12 cellular contexts compared by ENCODE assay signal in genomic region chr14:68704736-68705720, GRCh38.
DNase-seq lines count a peak whose midpoint lies in the region; ATAC-seq, FAIRE-seq and TF ChIP-seq lines count a peak whose summit lies in the region.
"Had no signal": no experiment of that assay in that cellular context is flagged by ENCODE, and none has a peak within 500 bp of the region (broad histone marks: within the 10 kb centered on the region; RNA-seq: fewer than 3 reads in every experiment).

No MANE protein-coding gene starts in this region.

- H3K9me3 ChIP-seq in right cardiac atrium (ENCODE audit: control insufficient read depth, low read length) (no peaks in the 10 kb centered on the region), right atrium auricular region (no peaks in the 10 kb centered on the region), vagina (no peaks in the 10 kb centered on the region)
- H3K9me3 ChIP-seq: BE2C, HAP-1 had no signal

- no peak for FAIRE-seq in GM12892 (lab: Jason Lieb, UNC)

- TF ChIP-seq CTCF in right atrium auricular region (IDR thresholded peaks at IDR 0.05) (no peak), vagina (IDR thresholded peaks at IDR 0.05) (no peak)

- H3K27me3 ChIP-seq in right cardiac atrium (ENCODE audit: control insufficient read depth, insufficient read depth) = no peaks in the 10 kb centered on the region
- no peaks in the 10 kb centered on the region for H3K27me3 ChIP-seq in right atrium auricular region
- H3K27me3 ChIP-seq in vagina = no peaks in the 10 kb centered on the region
- H3K27me3 ChIP-seq: BE2C had no signal

- no peak for TF ChIP-seq POLR2A in vagina (IDR thresholded peaks at IDR 0.05)
- no peak for TF ChIP-seq POLR2A in GM12892 (IDR thresholded peaks at IDR 0.05; ENCODE audit: low read depth, low read length)

- H3K36me3 ChIP-seq in right atrium auricular region = no peaks in the 10 kb centered on the region
- no peaks in the 10 kb centered on the region for H3K36me3 ChIP-seq in vagina
- H3K36me3 ChIP-seq: BE2C, HAP-1 had no signal

- no peak overlapping the region for H3K4me3 ChIP-seq in right cardiac atrium (ENCODE audit: low read length)
- no peak overlapping the region for H3K4me3 ChIP-seq in right atrium auricular region
- H3K4me3 ChIP-seq in vagina = no peak overlapping the region
- H3K4me3 ChIP-seq: HAP-1, SK-N-MC had no signal

- H3K4me1 ChIP-seq in right cardiac atrium (ENCODE audit: control insufficient read depth, insufficient read depth, low read length) = peaks cover 5% of the 10 kb centered on the region
- peaks cover 0 to 30% of the 10 kb centered on the region in 2 donors for H3K4me1 ChIP-seq in right atrium auricular region
- peaks cover 47% of the 10 kb centered on the region for H3K4me1 ChIP-seq in vagina
- H3K4me1 ChIP-seq: BE2C, HAP-1 had no signal

- WGBS in right cardiac atrium = 87% methylated on average over 16 of the region's 16 CpGs

- peak; percentile 32 to 57 for ATAC-seq in right cardiac atrium
- no peak for ATAC-seq in GM21423 (IDR thresholded peaks at IDR 0.05; ENCODE audit: unreplicated experiment)

- intact Hi-C loops in right cardiac atrium (cut with DNase I) (no loop called here), vagina (cut with DNase I) (no loop called here)

- no peak overlapping the region for H3K27ac ChIP-seq in right cardiac atrium (ENCODE audit: low read length)
- no peak overlapping the region for H3K27ac ChIP-seq in right atrium auricular region
- H3K27ac ChIP-seq in caudate nucleus (ENCODE audit: low read depth, low read length) = peak overlapping the region; percentile 26
- H3K27ac ChIP-seq in vagina = peak overlapping the region; percentile 74
- H3K27ac ChIP-seq: SK-N-MC had no signal

- DNase-seq in right cardiac atrium (no peak), right atrium auricular region (ENCODE audit: low spot score) (no peak), caudate nucleus (lab: John Stamatoyannopoulos, UW) (peak in 2 of 61 donors; percentile 13 to 16), mesenteric fat pad (ENCODE audit: low spot score) (peak; percentile 89), vagina (ENCODE audit: extremely low spot score in 2 of 2) (no peak), NCI-H69 (lab: John Stamatoyannopoulos, UW) (no peak), GM12892 (ENCODE audit: insufficient read length) (no peak)
- DNase-seq: GDM1 had no signal

Comparison
In these comparisons a context has a peak if more than half of its experiments do, and no peak if none do; other contexts are left out.
1. H3K27ac ChIP-seq: peak in caudate nucleus (single experiment) and vagina (single experiment); none in right cardiac atrium (single experiment) and right atrium auricular region (0 of 2).